Comparison of ENCODE assay signal across 8 cellular contexts in the genomic region with DNA sequence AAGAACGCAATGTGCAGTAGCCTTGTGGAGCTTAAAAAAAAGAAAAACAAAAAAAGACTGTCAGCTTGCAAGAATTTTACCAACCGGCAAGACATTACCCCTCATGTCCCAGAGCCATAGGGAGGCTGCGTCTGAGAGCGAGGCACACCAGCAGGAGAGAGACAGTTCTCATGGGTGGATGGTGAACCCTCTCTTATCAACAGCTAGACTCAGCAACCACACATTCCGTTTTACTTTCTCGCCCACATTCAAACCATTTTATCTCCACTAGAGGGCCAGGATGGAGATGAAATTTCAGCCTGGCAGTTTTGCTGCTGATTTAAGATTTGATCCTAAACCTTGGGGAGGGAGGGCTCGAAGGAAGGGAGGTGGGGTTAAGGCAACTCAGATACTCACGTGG.
A peak's percentile ranks its signal among the peaks of the same experiment; 100 is the strongest.
DNase-seq lines count a peak whose midpoint lies in the region; ATAC-seq and TF ChIP-seq lines count a peak whose summit lies in the region.

No MANE protein-coding gene starts in this region.

- TF ChIP-seq CTCF in OCI-LY1 (IDR thresholded peaks at IDR 0.05; ENCODE audit: low read length) (peak; percentile 45), astrocyte of the cerebellum (IDR thresholded peaks at IDR 0.05; ENCODE audit: low read depth, low read length, missing control alignments) (peak; percentile 67)

- no peak overlapping the region for H2AFZ ChIP-seq in OCI-LY1 (ENCODE audit: low read length)

- no peaks in the 10 kb centered on the region for H4K20me1 ChIP-seq in OCI-LY1 (ENCODE audit: insufficient read depth, low read length)

- H3K4me3 ChIP-seq in OCI-LY1 (ENCODE audit: low read depth, low read length, poor library complexity, severe bottlenecking): no peak overlapping the region
- H3K4me3 ChIP-seq in astrocyte of the cerebellum (ENCODE audit: low read depth, low read length): no peak overlapping the region

- no peaks in the 10 kb centered on the region for H3K27me3 ChIP-seq in OCI-LY1 (ENCODE audit: insufficient read depth, low read length)

- H3K9me2 ChIP-seq in OCI-LY1 (ENCODE audit: low read depth, low read length): no peaks in the 10 kb centered on the region

- in situ Hi-C loops in G401 (cut with HindIII; ENCODE audit: low sequenced_read_pairs) (no loop called here), astrocyte of the cerebellum (cut with HindIII; ENCODE audit: low sequenced_read_pairs) (loop anchor here (25.0 kb wide), 1 partner anchor 248 kb away; a partner anchor contains a TSS)

- no peak overlapping the region for H3K4me2 ChIP-seq in OCI-LY1 (ENCODE audit: low read length)

- ATAC-seq in GM21447 (IDR thresholded peaks at IDR 0.05; ENCODE audit: unreplicated experiment): no peak

- H3K4me1 ChIP-seq in OCI-LY1 (ENCODE audit: insufficient read depth, low read length, severe bottlenecking): no peaks in the 10 kb centered on the region

- no peaks in the 10 kb centered on the region for H3K36me3 ChIP-seq in OCI-LY1 (ENCODE audit: insufficient read depth, low read length)

- H3K27ac ChIP-seq in OCI-LY1 (ENCODE audit: low read depth, low read length, poor library complexity, severe bottlenecking): no peak overlapping the region

- peak; percentile 23 for DNase-seq in 8988T
- DNase-seq in G401 (ENCODE audit: low spot score): peak; percentile 24
- peak; percentile 45 for DNase-seq in astrocyte of the cerebellum (ENCODE audit: low read depth)
- peak; percentile 80 for DNase-seq in inferior parietal cortex (ENCODE audit: extremely low spot score)
- DNase-seq in stromal cell of bone marrow (ENCODE audit: low read depth): peak; percentile 39
- no peak for DNase-seq in GOT3 (lab: John Stamatoyannopoulos, UW)

- no peaks in the 10 kb centered on the region for H3K79me2 ChIP-seq in OCI-LY1 (ENCODE audit: insufficient read depth, low read length)

- no peak overlapping the region for H3K9ac ChIP-seq in OCI-LY1 (ENCODE audit: low read length)

- H3K9me3 ChIP-seq in OCI-LY1 (ENCODE audit: low read length): no peaks in the 10 kb centered on the region

- H3F3A ChIP-seq in OCI-LY1 (ENCODE audit: insufficient read depth, low read length): no peaks in the 10 kb centered on the region
